Comparison of ENCODE assay signal across 6 cellular contexts in genomic region chr11:64875369-64876225, GRCh38. TPM values are rescaled to one million over a fixed set of nuclear protein-coding genes. Genes with fewer than 3 reads are reported as not detected.
DNase-seq lines count a peak whose midpoint lies in the region; ATAC-seq and TF ChIP-seq lines count a peak whose summit lies in the region.

No MANE protein-coding gene starts in this region.

- peak overlapping the region; percentile 1 for H3K56ac ChIP-seq in mesendoderm (ENCODE audit: low read length)

- H3K79me1 ChIP-seq in mesendoderm (ENCODE audit: low read length) = peaks cover 15% of the 10 kb centered on the region

- H3K9me2 ChIP-seq in SU-DHL-6 (replicated peaks; ENCODE audit: insufficient read depth, low read length) = no peaks in the 10 kb centered on the region

- no peak overlapping the region for H2BK5ac ChIP-seq in mesendoderm (ENCODE audit: low read length)

- H3K4me1 Mint-ChIP-seq in CD4-positive, alpha-beta memory T cell = peaks cover 47 to 90% (median 62%) of the 10 kb centered on the region in 4 donors

- no peak for DNase-seq in CD4-positive, alpha-beta memory T cell
- DNase-seq in mesendoderm (no peak), DMS153 treated with DMSO at 0.1 percent for 48 hours (lab: John Stamatoyannopoulos, UW; ENCODE audit: unreplicated experiment) (no peak), putamen (ENCODE audit: low spot score) (no peak)

- H3K18ac ChIP-seq in mesendoderm (ENCODE audit: low read length) = no peak overlapping the region

- H3K23ac ChIP-seq in mesendoderm (ENCODE audit: low read length) = no peak overlapping the region

- H2BK120ac ChIP-seq in mesendoderm (ENCODE audit: low read depth, low read length) = no peak overlapping the region

- H3K27ac ChIP-seq in CD4-positive, alpha-beta memory T cell (ENCODE audit: low read depth, low read length) = peak overlapping the region; percentile 85
- H3K27ac ChIP-seq in SU-DHL-6 (ENCODE audit: low read depth, low read length) = peak overlapping the region; percentile 82
- H3K27ac ChIP-seq in mesendoderm (ENCODE audit: low read depth, low read length) = no peak overlapping the region

- H3K4me1 ChIP-seq in CD4-positive, alpha-beta memory T cell (ENCODE audit: insufficient read depth, low read length) = peaks cover 77% of the 10 kb centered on the region
- peaks cover 10% of the 10 kb centered on the region for H3K4me1 ChIP-seq in mesendoderm (ENCODE audit: control insufficient read depth, low read depth, low read length)

- POLR2A ChIA-PET in CD4-positive, alpha-beta memory T cell (lab: Charles Lee; ENCODE audit: partially characterized antibody) = interaction anchor here (0.8 to 31.5 kb wide), 9 partner anchors 10 to 242 kb away, joined by 3 to 2105 read pairs (median 17); partner anchors contain the start of genes CDC42BPG, RASGRP2, SF1 and ZNHIT2

- H4K8ac ChIP-seq in mesendoderm (ENCODE audit: low read depth, low read length) = no peak overlapping the region

- H2AFZ ChIP-seq in SU-DHL-6 (ENCODE audit: low read depth, low read length, severe bottlenecking) = no peak overlapping the region

- H2BK15ac ChIP-seq in mesendoderm (replicated peaks; ENCODE audit: low read depth) = no peak overlapping the region

- peaks cover 38 to 65% of the 10 kb centered on the region in 2 donors for H3K36me3 Mint-ChIP-seq in CD4-positive, alpha-beta memory T cell

- H3K4me2 ChIP-seq in SU-DHL-6 (ENCODE audit: low read depth, low read length, poor library complexity, severe bottlenecking) (peak overlapping the region; percentile 77), mesendoderm (ENCODE audit: low read length) (no peak overlapping the region)

- peaks cover 0 to 14% (median 0%) of the 10 kb centered on the region in 8 donors for H3K9me3 Mint-ChIP-seq in CD4-positive, alpha-beta memory T cell

- no peak for TF ChIP-seq CTCF in SU-DHL-6 (IDR thresholded peaks at IDR 0.05; ENCODE audit: insufficient read depth, low read length, poor library complexity, severe bottlenecking)

- intact Hi-C loops in CD4-positive, alpha-beta memory T cell (cut with micrococcal nuclease) = no loop called here

- H3K27me3 ChIP-seq in CD4-positive, alpha-beta memory T cell (ENCODE audit: insufficient read depth, low read length) = no peaks in the 10 kb centered on the region
- H3K27me3 ChIP-seq in SU-DHL-6 (ENCODE audit: low read length) = no peaks in the 10 kb centered on the region
- H3K27me3 ChIP-seq in mesendoderm (ENCODE audit: insufficient read depth, low read length, poor library complexity) = no peaks in the 10 kb centered on the region

- peaks cover 31% of the 10 kb centered on the region for H3F3A ChIP-seq in SU-DHL-6 (ENCODE audit: insufficient read depth)

- H2AK5ac ChIP-seq in mesendoderm (ENCODE audit: low read length) = no peak overlapping the region

- CTCF ChIA-PET in CD4-positive, alpha-beta memory T cell (lab: Charles Lee; ENCODE audit: partially characterized antibody) = interaction anchor here (0.6 to 29.4 kb wide), 5 partner anchors 9 to 19 kb away, joined by 3 to 1245 read pairs (median 5); partner anchors contain the start of gene CDC42BPG

- H3K79me2 ChIP-seq in SU-DHL-6 (ENCODE audit: insufficient read depth, low read length) = peaks cover 74% of the 10 kb centered on the region
- no peaks in the 10 kb centered on the region for H3K79me2 ChIP-seq in mesendoderm (ENCODE audit: control insufficient read depth, insufficient read depth, low read length)

- ATAC-seq in GM21825 (IDR thresholded peaks at IDR 0.05; ENCODE audit: unreplicated experiment) = no peak

- no peaks in the 10 kb centered on the region for H3K9me3 ChIP-seq in CD4-positive, alpha-beta memory T cell (ENCODE audit: control insufficient read depth in 1 of 2, low read length in 2 of 2)
- H3K9me3 ChIP-seq in SU-DHL-6 (ENCODE audit: insufficient read depth, low read length) = no peaks in the 10 kb centered on the region

- no peaks in the 10 kb centered on the region for H3K27me3 Mint-ChIP-seq in CD4-positive, alpha-beta memory T cell

- H3K4ac ChIP-seq in mesendoderm (ENCODE audit: low read depth, low read length) = no peak overlapping the region

- H3K27ac Mint-ChIP-seq in CD4-positive, alpha-beta memory T cell = peak overlapping the region; percentile 92 to 98 (median 96)

- peak overlapping the region; percentile 82 to 99 for H3K4me3 ChIP-seq in CD4-positive, alpha-beta memory T cell (ENCODE audit: low read length in 2 of 2)
- H3K4me3 ChIP-seq in SU-DHL-6 (ENCODE audit: insufficient read depth, low read length, poor library complexity, severe bottlenecking) = peak overlapping the region; percentile 90
- H3K4me3 ChIP-seq in mesendoderm (ENCODE audit: low read length) = no peak overlapping the region

- no peaks in the 10 kb centered on the region; the same call in 1 of the 2 replicates for H4K20me1 ChIP-seq in SU-DHL-6 (ENCODE audit: low read depth, low read length)

- H3K36me3 ChIP-seq in CD4-positive, alpha-beta memory T cell (ENCODE audit: insufficient read depth, low read length) = peaks cover 29% of the 10 kb centered on the region
- H3K36me3 ChIP-seq in SU-DHL-6 (ENCODE audit: low read length) (no peaks in the 10 kb centered on the region), mesendoderm (ENCODE audit: control insufficient read depth, insufficient read depth, low read length) (no peaks in the 10 kb centered on the region)

- no CpG with 5 or more reads among the region's 17 CpGs for WGBS in mesendoderm (ENCODE audit: extremely low coverage, insufficient coverage, low lambda C conversion rate)

- H3K4me3 Mint-ChIP-seq in CD4-positive, alpha-beta memory T cell = peak overlapping the region; percentile 99 to 100 (median 99)

- H4K5ac ChIP-seq in mesendoderm (ENCODE audit: low read length) = no peak overlapping the region

- H3K9ac ChIP-seq in SU-DHL-6 (ENCODE audit: low read length) = peak overlapping the region; percentile 91
- H3K9ac ChIP-seq in mesendoderm (ENCODE audit: low read length) = no peak overlapping the region

RNA-seq across cellular contexts. Expression of gene EHD1, which starts 2.8 kb away (rescaled TPM):
- total RNA-seq in CD4-positive, alpha-beta memory T cell = 100 to 1,000 TPM; 268 to 279 TPM
- polyA plus RNA-seq in CD4-positive, alpha-beta memory T cell = 100 to 1,000 TPM; 125 to 200 TPM
- polyA plus RNA-seq in mesendoderm (2013, experiment 1 of 2) = 21.1 TPM
- 21.9 TPM for polyA plus RNA-seq in mesendoderm (2013, experiment 2 of 2)

RNA-seq across cellular contexts. Expression of gene CDC42BPG, which starts 31.1 kb away (rescaled TPM):
- total RNA-seq in CD4-positive, alpha-beta memory T cell = 1 to 10 TPM; 6.2 to 9.0 TPM
- polyA plus RNA-seq in CD4-positive, alpha-beta memory T cell = under 1 TPM in 1 of 2 donors, not detected in 1; 0.62 TPM
- 3.2 TPM for polyA plus RNA-seq in mesendoderm (2013, experiment 1 of 2)
- 3.4 TPM for polyA plus RNA-seq in mesendoderm (2013, experiment 2 of 2)

RNA-seq across cellular contexts. Expression of gene ATG2A, which starts 41.4 kb away (rescaled TPM):
- 10 to 100 TPM; 45.7 to 47.3 TPM for total RNA-seq in CD4-positive, alpha-beta memory T cell
- 1 to 10 TPM; 4.1 to 6.3 TPM for polyA plus RNA-seq in CD4-positive, alpha-beta memory T cell
- polyA plus RNA-seq in mesendoderm (2013, experiment 1 of 2) = 5.1 TPM
- polyA plus RNA-seq in mesendoderm (2013, experiment 2 of 2) = 5.4 TPM

RNA-seq across cellular contexts. Expression of gene PPP2R5B, which starts 48.9 kb away (rescaled TPM):
- total RNA-seq in CD4-positive, alpha-beta memory T cell = 10 to 100 TPM; 14.0 to 15.8 TPM
- 1 to 10 TPM; 5.6 to 8.8 TPM for polyA plus RNA-seq in CD4-positive, alpha-beta memory T cell
- 2.4 TPM for polyA plus RNA-seq in mesendoderm (2013, experiment 1 of 2)
- polyA plus RNA-seq in mesendoderm (2013, experiment 2 of 2) = 3.2 TPM
